In the genomic region with DNA sequence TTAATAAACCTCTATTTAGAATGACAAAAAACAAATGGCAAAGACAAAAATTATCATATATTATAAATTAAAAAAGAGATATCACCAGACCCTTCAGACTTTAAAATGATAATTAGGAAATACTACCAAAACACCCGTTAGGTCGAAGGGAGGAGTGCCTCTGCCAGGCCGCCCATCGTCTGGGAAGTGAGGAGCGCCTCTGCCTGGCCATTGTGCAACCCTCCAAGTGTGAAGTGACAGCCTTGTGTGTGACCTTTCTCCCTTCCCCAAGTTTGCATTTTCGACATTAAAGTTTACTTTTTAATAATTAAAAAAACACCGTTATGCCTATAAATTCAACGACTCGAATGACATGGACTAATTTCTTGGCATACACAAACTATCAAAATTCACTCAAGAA, we compare ENCODE assay signal across 25 cellular contexts.
"Had no signal": no experiment of that assay in that cellular context is flagged by ENCODE, and none has a peak within 500 bp of the region (broad histone marks: within the 10 kb centered on the region; RNA-seq: fewer than 3 reads in every experiment).

No MANE protein-coding gene starts in this region.

- DNase-seq: activated CD4-positive, alpha-beta T cell treated with anti-CD3 and anti-CD28 coated beads for 4 hours; activated CD4-positive, alpha-beta T cell treated with anti-CD3 and anti-CD28 coated beads, Interleukin-2, amount 50 U/mL, for 4 hours; activated effector memory CD4-positive, alpha-beta T cell treated with Interleukin-2 at 50 U/mL for 16 hours; activated naive CD4-positive, alpha-beta T cell treated with anti-CD3 and anti-CD28 coated beads for 36 hours; activated naive CD8-positive, alpha-beta T cell treated with anti-CD3 and anti-CD28 coated beads for 36 hours; adrenal gland; aorta; body of pancreas; effector CD8-positive, alpha-beta T cell; islet precursor cell; left ventricle myocardium superior; naive B cell; nephron progenitor cell; ovary; retina; sigmoid colon; small intestine; stimulated activated CD4-positive, alpha-beta T cell treated with anti-CD3 and anti-CD28 coated beads, Interleukin-4, amount 100 ng/mL, for 24 hours; substantia nigra; tibial artery; upper lobe of right lung had no signal

- H3K4me3 ChIP-seq: adrenal gland, body of pancreas, ovary, prostate gland, sigmoid colon, tibial artery, upper lobe of right lung had no signal

- H3K27ac ChIP-seq: adrenal gland, body of pancreas, ovary, prostate gland, sigmoid colon, tibial artery, upper lobe of right lung had no signal

- H3K4me1 ChIP-seq: adrenal gland, body of pancreas, prostate gland, sigmoid colon, upper lobe of right lung had no signal

- H3K9me3 ChIP-seq: adrenal gland, body of pancreas, ovary, prostate gland, sigmoid colon, tibial artery, upper lobe of right lung had no signal

- H3K36me3 ChIP-seq: adrenal gland, ovary, prostate gland, sigmoid colon, tibial artery, upper lobe of right lung had no signal

- FAIRE-seq: colon, frontal cortex, small intestine had no signal

- H3K27me3 ChIP-seq: adrenal gland, body of pancreas, ovary, sigmoid colon, tibial artery, upper lobe of right lung had no signal

- ATAC-seq: body of pancreas; left ventricle myocardium superior; stimulated activated effector memory CD8-positive, alpha-beta T cell treated with anti-CD3 and anti-CD28 coated beads, Interleukin-12 subunit alpha, Interleukin-12 subunit beta, amount 100 ng/mL, for 72 hours; upper lobe of right lung had no signal
